ENCODE assay signal across 1 cellular context in the genomic region with DNA sequence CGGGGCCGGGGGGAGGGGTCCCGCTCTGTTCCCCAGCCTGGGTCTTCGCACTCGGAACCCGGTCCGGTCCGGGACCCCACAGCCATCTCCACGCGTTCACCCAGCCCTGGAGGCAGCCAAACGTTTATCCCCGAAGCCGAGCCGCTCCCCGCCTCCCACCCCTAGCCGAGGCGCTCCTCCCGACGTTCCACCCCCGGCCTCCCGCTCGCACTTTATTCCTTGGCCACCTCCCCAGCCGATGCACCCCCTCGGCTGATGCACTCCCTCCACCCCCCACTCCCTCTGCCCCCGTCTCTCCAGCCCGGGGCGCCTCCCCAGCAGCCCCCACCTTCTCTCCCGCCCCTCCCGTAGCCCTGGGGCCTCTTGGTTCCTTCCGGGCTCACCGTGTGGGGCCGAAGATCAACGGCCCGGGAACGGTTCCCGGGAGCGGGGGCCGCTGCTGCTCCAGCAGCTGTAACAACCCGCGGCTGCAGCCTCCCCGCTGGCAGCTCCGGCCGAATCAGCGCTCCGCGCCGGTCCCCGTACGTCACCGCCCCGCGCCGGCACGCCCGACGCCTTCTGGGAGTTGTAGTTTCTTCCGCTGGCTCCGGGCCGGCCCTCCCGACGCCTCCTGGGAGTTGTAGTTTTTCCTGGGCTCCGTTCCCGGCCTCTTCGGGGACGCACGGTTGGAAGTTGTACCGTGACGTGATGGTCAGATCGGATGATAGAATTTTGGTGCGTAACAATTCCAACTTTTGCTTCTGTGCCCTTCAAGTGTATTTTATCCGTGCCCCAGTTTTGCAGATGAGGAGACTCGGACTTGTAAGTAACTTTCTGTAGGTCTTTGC.
TF ChIP-seq lines count a peak whose summit lies in the region.

A gene with protein sequence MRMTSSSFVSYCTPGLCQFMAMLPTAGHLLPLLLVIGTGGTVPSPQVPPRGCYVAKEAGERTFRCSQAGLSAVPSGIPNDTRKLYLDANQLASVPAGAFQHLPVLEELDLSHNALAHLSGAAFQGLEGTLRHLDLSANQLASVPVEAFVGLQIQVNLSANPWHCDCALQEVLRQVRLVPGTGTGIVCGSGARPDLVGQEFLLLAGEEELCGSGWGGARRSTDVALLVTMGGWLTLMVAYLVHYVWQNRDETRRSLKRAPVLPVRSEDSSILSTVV (plus strand): TSS at position 632 of the 827 bp plus-strand sequence. CDS start 13,792 bp downstream, outside the sequence.
A gene with protein sequence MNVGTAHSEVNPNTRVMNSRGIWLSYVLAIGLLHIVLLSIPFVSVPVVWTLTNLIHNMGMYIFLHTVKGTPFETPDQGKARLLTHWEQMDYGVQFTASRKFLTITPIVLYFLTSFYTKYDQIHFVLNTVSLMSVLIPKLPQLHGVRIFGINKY (minus strand): TSS at position 501 of the 827 bp plus-strand sequence. CDS start 3,398 bp downstream, outside the sequence.

TF ChIP-seq in K562, 482 proteins besides CTCF, POLR2A, EP300 and RAD21 (continued from another document and continues in another):
- TF ChIP-seq, protein P1, sequence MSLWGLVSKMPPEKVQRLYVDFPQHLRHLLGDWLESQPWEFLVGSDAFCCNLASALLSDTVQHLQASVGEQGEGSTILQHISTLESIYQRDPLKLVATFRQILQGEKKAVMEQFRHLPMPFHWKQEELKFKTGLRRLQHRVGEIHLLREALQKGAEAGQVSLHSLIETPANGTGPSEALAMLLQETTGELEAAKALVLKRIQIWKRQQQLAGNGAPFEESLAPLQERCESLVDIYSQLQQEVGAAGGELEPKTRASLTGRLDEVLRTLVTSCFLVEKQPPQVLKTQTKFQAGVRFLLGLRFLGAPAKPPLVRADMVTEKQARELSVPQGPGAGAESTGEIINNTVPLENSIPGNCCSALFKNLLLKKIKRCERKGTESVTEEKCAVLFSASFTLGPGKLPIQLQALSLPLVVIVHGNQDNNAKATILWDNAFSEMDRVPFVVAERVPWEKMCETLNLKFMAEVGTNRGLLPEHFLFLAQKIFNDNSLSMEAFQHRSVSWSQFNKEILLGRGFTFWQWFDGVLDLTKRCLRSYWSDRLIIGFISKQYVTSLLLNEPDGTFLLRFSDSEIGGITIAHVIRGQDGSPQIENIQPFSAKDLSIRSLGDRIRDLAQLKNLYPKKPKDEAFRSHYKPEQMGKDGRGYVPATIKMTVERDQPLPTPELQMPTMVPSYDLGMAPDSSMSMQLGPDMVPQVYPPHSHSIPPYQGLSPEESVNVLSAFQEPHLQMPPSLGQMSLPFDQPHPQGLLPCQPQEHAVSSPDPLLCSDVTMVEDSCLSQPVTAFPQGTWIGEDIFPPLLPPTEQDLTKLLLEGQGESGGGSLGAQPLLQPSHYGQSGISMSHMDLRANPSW (CRISPR knock-in tag; IDR thresholded peaks at IDR 0.05): no peak
- TF ChIP-seq, protein P2, sequence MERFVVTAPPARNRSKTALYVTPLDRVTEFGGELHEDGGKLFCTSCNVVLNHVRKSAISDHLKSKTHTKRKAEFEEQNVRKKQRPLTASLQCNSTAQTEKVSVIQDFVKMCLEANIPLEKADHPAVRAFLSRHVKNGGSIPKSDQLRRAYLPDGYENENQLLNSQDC (CRISPR knock-in tag; IDR thresholded peaks at IDR 0.05): no peak
- no peak for TF ChIP-seq ZZZ3 (IDR thresholded peaks at IDR 0.05)
- peak; percentile 20; the same call in 1 of the 2 replicates for TF ChIP-seq STAT5A (IDR thresholded peaks at IDR 0.05; ENCODE audit: borderline replicate concordance, low read length)
- TF ChIP-seq FOXA3 (CRISPR knock-in tag; conservative IDR thresholded peaks at IDR 0.05 in 1 of 2, IDR thresholded peaks at IDR 0.05 in 1 of 2): no peak
- TF ChIP-seq, protein P3, sequence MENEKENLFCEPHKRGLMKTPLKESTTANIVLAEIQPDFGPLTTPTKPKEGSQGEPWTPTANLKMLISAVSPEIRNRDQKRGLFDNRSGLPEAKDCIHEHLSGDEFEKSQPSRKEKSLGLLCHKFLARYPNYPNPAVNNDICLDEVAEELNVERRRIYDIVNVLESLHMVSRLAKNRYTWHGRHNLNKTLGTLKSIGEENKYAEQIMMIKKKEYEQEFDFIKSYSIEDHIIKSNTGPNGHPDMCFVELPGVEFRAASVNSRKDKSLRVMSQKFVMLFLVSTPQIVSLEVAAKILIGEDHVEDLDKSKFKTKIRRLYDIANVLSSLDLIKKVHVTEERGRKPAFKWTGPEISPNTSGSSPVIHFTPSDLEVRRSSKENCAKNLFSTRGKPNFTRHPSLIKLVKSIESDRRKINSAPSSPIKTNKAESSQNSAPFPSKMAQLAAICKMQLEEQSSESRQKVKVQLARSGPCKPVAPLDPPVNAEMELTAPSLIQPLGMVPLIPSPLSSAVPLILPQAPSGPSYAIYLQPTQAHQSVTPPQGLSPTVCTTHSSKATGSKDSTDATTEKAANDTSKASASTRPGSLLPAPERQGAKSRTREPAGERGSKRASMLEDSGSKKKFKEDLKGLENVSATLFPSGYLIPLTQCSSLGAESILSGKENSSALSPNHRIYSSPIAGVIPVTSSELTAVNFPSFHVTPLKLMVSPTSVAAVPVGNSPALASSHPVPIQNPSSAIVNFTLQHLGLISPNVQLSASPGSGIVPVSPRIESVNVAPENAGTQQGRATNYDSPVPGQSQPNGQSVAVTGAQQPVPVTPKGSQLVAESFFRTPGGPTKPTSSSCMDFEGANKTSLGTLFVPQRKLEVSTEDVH (IDR thresholded peaks at IDR 0.05; ENCODE audit: low read depth, partially characterized antibody): peak; percentile 69
- no peak for TF ChIP-seq MECOM (CRISPR knock-in tag; IDR thresholded peaks at IDR 0.05)
- TF ChIP-seq, protein P4, sequence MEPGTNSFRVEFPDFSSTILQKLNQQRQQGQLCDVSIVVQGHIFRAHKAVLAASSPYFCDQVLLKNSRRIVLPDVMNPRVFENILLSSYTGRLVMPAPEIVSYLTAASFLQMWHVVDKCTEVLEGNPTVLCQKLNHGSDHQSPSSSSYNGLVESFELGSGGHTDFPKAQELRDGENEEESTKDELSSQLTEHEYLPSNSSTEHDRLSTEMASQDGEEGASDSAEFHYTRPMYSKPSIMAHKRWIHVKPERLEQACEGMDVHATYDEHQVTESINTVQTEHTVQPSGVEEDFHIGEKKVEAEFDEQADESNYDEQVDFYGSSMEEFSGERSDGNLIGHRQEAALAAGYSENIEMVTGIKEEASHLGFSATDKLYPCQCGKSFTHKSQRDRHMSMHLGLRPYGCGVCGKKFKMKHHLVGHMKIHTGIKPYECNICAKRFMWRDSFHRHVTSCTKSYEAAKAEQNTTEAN (CRISPR knock-in tag; IDR thresholded peaks at IDR 0.05): no peak
- TF ChIP-seq, protein P5, sequence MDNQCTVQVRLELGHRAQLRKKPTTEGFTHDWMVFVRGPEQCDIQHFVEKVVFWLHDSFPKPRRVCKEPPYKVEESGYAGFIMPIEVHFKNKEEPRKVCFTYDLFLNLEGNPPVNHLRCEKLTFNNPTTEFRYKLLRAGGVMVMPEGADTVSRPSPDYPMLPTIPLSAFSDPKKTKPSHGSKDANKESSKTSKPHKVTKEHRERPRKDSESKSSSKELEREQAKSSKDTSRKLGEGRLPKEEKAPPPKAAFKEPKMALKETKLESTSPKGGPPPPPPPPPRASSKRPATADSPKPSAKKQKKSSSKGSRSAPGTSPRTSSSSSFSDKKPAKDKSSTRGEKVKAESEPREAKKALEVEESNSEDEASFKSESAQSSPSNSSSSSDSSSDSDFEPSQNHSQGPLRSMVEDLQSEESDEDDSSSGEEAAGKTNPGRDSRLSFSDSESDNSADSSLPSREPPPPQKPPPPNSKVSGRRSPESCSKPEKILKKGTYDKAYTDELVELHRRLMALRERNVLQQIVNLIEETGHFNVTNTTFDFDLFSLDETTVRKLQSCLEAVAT (IDR thresholded peaks at IDR 0.05): no peak
- no peak for TF ChIP-seq PRPF4 (IDR thresholded peaks at IDR 0.05; ENCODE audit: insufficient read depth, low read depth, low read length, poor library complexity, severe bottlenecking)
- TF ChIP-seq NR2C2 (CRISPR knock-in tag; IDR thresholded peaks at IDR 0.05): 0 out of 2 replicates have a peak, but pooled peaks have one; percentile 48
- TF ChIP-seq NR2C2 (tag; IDR thresholded peaks at IDR 0.05): peak; percentile 91
- peak; percentile 69; the same call in 1 of the 2 replicates for TF ChIP-seq KLF6 (CRISPR knock-in tag; IDR thresholded peaks at IDR 0.05; ENCODE audit: borderline replicate concordance)
- TF ChIP-seq TEAD1 (CRISPR knock-in tag; IDR thresholded peaks at IDR 0.05): peak in 1 of 2 experiments; percentile 88; a peak in 2 of 4 replicates
- no peak for TF ChIP-seq NR1H2 (CRISPR knock-in tag; IDR thresholded peaks at IDR 0.05)
- TF ChIP-seq PYGO2 (tag; IDR thresholded peaks at IDR 0.05): no peak
- peak; percentile 55; the same call in 1 of the 2 replicates for TF ChIP-seq JUN (IDR thresholded peaks at IDR 0.05; ENCODE audit: borderline replicate concordance, low read depth, low read length)
- TF ChIP-seq JUN (CRISPR knock-in tag; IDR thresholded peaks at IDR 0.05; ENCODE audit: borderline replicate concordance): no peak
- TF ChIP-seq ZNF77 (CRISPR knock-in tag; IDR thresholded peaks at IDR 0.05): no peak
- peak; percentile 62; the same call in 1 of the 2 replicates for TF ChIP-seq PML (IDR thresholded peaks at IDR 0.05; ENCODE audit: low read length)
- TF ChIP-seq ZNF165 (CRISPR knock-in tag; IDR thresholded peaks at IDR 0.05; ENCODE audit: borderline replicate concordance): no peak
- TF ChIP-seq LEF1 (IDR thresholded peaks at IDR 0.05): no peak; the same call in 1 of the 2 replicates
- no peak for TF ChIP-seq L3MBTL2 (IDR thresholded peaks at IDR 0.05)
- TF ChIP-seq POLR2B (IDR thresholded peaks at IDR 0.05; ENCODE audit: low read depth, partially characterized antibody): peak; percentile 49
- TF ChIP-seq, protein P6, sequence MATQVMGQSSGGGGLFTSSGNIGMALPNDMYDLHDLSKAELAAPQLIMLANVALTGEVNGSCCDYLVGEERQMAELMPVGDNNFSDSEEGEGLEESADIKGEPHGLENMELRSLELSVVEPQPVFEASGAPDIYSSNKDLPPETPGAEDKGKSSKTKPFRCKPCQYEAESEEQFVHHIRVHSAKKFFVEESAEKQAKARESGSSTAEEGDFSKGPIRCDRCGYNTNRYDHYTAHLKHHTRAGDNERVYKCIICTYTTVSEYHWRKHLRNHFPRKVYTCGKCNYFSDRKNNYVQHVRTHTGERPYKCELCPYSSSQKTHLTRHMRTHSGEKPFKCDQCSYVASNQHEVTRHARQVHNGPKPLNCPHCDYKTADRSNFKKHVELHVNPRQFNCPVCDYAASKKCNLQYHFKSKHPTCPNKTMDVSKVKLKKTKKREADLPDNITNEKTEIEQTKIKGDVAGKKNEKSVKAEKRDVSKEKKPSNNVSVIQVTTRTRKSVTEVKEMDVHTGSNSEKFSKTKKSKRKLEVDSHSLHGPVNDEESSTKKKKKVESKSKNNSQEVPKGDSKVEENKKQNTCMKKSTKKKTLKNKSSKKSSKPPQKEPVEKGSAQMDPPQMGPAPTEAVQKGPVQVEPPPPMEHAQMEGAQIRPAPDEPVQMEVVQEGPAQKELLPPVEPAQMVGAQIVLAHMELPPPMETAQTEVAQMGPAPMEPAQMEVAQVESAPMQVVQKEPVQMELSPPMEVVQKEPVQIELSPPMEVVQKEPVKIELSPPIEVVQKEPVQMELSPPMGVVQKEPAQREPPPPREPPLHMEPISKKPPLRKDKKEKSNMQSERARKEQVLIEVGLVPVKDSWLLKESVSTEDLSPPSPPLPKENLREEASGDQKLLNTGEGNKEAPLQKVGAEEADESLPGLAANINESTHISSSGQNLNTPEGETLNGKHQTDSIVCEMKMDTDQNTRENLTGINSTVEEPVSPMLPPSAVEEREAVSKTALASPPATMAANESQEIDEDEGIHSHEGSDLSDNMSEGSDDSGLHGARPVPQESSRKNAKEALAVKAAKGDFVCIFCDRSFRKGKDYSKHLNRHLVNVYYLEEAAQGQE (CRISPR knock-in tag; IDR thresholded peaks at IDR 0.05; ENCODE audit: low read depth): no peak
- no peak for TF ChIP-seq PCBP2 (IDR thresholded peaks at IDR 0.05; ENCODE audit: low read depth, low read length, poor library complexity, severe bottlenecking)
- TF ChIP-seq, protein P7, sequence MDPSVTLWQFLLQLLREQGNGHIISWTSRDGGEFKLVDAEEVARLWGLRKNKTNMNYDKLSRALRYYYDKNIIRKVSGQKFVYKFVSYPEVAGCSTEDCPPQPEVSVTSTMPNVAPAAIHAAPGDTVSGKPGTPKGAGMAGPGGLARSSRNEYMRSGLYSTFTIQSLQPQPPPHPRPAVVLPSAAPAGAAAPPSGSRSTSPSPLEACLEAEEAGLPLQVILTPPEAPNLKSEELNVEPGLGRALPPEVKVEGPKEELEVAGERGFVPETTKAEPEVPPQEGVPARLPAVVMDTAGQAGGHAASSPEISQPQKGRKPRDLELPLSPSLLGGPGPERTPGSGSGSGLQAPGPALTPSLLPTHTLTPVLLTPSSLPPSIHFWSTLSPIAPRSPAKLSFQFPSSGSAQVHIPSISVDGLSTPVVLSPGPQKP (CRISPR knock-in tag; IDR thresholded peaks at IDR 0.05): no peak
- TF ChIP-seq, protein P8, sequence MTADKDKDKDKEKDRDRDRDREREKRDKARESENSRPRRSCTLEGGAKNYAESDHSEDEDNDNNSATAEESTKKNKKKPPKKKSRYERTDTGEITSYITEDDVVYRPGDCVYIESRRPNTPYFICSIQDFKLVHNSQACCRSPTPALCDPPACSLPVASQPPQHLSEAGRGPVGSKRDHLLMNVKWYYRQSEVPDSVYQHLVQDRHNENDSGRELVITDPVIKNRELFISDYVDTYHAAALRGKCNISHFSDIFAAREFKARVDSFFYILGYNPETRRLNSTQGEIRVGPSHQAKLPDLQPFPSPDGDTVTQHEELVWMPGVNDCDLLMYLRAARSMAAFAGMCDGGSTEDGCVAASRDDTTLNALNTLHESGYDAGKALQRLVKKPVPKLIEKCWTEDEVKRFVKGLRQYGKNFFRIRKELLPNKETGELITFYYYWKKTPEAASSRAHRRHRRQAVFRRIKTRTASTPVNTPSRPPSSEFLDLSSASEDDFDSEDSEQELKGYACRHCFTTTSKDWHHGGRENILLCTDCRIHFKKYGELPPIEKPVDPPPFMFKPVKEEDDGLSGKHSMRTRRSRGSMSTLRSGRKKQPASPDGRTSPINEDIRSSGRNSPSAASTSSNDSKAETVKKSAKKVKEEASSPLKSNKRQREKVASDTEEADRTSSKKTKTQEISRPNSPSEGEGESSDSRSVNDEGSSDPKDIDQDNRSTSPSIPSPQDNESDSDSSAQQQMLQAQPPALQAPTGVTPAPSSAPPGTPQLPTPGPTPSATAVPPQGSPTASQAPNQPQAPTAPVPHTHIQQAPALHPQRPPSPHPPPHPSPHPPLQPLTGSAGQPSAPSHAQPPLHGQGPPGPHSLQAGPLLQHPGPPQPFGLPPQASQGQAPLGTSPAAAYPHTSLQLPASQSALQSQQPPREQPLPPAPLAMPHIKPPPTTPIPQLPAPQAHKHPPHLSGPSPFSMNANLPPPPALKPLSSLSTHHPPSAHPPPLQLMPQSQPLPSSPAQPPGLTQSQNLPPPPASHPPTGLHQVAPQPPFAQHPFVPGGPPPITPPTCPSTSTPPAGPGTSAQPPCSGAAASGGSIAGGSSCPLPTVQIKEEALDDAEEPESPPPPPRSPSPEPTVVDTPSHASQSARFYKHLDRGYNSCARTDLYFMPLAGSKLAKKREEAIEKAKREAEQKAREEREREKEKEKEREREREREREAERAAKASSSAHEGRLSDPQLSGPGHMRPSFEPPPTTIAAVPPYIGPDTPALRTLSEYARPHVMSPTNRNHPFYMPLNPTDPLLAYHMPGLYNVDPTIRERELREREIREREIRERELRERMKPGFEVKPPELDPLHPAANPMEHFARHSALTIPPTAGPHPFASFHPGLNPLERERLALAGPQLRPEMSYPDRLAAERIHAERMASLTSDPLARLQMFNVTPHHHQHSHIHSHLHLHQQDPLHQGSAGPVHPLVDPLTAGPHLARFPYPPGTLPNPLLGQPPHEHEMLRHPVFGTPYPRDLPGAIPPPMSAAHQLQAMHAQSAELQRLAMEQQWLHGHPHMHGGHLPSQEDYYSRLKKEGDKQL (CRISPR knock-in tag; IDR thresholded peaks at IDR 0.05; ENCODE audit: borderline replicate concordance): no peak
- TF ChIP-seq ZBED1 (IDR thresholded peaks at IDR 0.05): 0 out of 2 replicates have a peak, but pooled peaks have one; percentile 45
